12 cellular contexts compared by ENCODE assay signal in the genomic region with DNA sequence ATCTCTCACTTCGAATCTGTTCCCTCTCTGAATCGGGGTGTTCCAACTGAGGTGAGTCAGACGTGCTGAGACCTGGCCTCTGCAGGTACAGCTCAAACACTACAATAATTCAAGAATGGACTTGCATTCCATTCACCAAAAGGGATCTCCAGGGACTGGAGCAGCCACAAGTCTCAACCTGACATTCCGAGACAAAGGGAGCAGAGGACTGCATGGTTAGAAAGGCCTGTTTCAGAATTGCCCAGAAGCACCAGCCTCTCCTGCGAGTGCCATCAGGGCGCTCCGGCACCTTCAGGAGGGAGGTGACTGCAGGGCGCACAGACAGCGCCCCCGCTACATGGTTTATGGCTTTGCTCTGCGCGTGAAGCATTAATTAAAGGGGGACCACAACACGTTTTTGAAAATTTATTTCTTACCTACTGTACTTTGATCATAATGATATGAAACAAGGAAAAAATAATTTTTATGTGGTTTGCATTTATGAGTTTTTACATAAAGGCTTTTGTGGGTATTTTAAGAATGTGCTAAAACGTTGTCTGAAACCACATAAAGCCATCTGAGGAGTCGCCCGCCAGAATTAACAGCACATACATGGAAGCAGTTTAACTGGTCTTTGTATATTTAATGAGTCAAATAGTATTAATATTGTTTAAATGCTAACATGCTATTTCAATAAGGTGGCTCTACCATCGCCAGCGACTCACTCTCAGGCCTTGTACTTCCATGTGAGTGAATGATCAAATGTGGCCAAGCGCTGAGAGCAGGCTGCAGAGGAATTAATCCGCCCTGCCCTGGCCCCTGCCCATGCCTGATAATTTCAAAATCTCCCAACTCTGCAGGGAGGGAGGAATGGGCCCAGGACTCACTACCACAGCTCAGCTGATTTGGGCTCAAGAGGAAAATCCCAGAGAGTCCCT. TPM values are rescaled to one million over a fixed set of nuclear protein-coding genes. Genes with fewer than 3 reads are reported as not detected.
DNase-seq lines count a peak whose midpoint lies in the region; ATAC-seq and TF ChIP-seq lines count a peak whose summit lies in the region.
"Had no signal": no experiment of that assay in that cellular context is flagged by ENCODE, and none has a peak within 500 bp of the region (broad histone marks: within the 10 kb centered on the region; RNA-seq: fewer than 3 reads in every experiment).

No MANE protein-coding gene starts in this region.

- no peak for TF ChIP-seq POLR2A in erythroblast (IDR thresholded peaks at IDR 0.05; ENCODE audit: low read length)

- DNase-seq in CD8-positive, alpha-beta T cell: no peak
- DNase-seq in mesothelial cell of epicardium (ENCODE audit: low spot score in 2 of 2, unreplicated experiment in 2 of 2): no peak
- DNase-seq in erythroblast (lab: John Stamatoyannopoulos, UW): no peak
- DNase-seq: activated CD8-positive, alpha-beta memory T cell treated with anti-CD3 and anti-CD28 coated beads, Interleukin-2, amount 50 U/mL, for 48 hours; DND-41; hypothalamus; NCI-H524 had no signal

- no peak overlapping the region for H3K4me3 ChIP-seq in CD8-positive, alpha-beta T cell (ENCODE audit: low read depth, low read length)
- H3K4me3 ChIP-seq in HUES64 (ENCODE audit: low read length): no peak overlapping the region

- H3K27ac Mint-ChIP-seq in CD8-positive, alpha-beta T cell: peak overlapping the region; percentile 20
- H3K27ac Mint-ChIP-seq in brain (peak overlapping the region in 4 of 5 experiments; percentile 12 to 81 (median 56)), mesothelial cell of epicardium (peak overlapping the region; percentile 62)

- peak overlapping the region; percentile 5 for H3K4me3 Mint-ChIP-seq in CD8-positive, alpha-beta T cell
- H3K4me3 Mint-ChIP-seq in brain (no peak overlapping the region), mesothelial cell of epicardium (no peak overlapping the region)

- CTCF ChIA-PET in CD8-positive, alpha-beta T cell (lab: Charles Lee): interaction anchor here (1.2 to 1.4 kb wide), 2 partner anchors 17 to 292 kb away, joined by 3 to 5 read pairs; no protein-coding TSS in a partner anchor

- peaks cover 41% of the 10 kb centered on the region for H3K36me3 Mint-ChIP-seq in CD8-positive, alpha-beta T cell
- peaks cover 16% of the 10 kb centered on the region for H3K36me3 Mint-ChIP-seq in brain
- H3K36me3 Mint-ChIP-seq in mesothelial cell of epicardium: peaks cover 5% of the 10 kb centered on the region

- H3K9ac ChIP-seq in HUES64 (ENCODE audit: low read depth, low read length): peak overlapping the region; percentile 8; the same call in 1 of the 2 replicates

- H3K9me3 Mint-ChIP-seq in CD8-positive, alpha-beta T cell: no peaks in the 10 kb centered on the region
- H3K9me3 Mint-ChIP-seq in brain: no peaks in the 10 kb centered on the region
- no peaks in the 10 kb centered on the region for H3K9me3 Mint-ChIP-seq in mesothelial cell of epicardium

- H3K4me1 Mint-ChIP-seq in CD8-positive, alpha-beta T cell (ENCODE audit: low read depth): peaks cover 61% of the 10 kb centered on the region
- H3K4me1 Mint-ChIP-seq in brain (peaks cover 41% of the 10 kb centered on the region), mesothelial cell of epicardium (peaks cover 22% of the 10 kb centered on the region)

- no peak for ATAC-seq in CD8-positive, alpha-beta T cell
- ATAC-seq in HG02798 (IDR thresholded peaks at IDR 0.05; ENCODE audit: poor library complexity, unreplicated experiment) (no peak), HG02938 (IDR thresholded peaks at IDR 0.05; ENCODE audit: unreplicated experiment) (no peak), HG02884 (IDR thresholded peaks at IDR 0.05; ENCODE audit: unreplicated experiment) (no peak)

- H3K27ac ChIP-seq in CD8-positive, alpha-beta T cell (ENCODE audit: low read depth, low read length): peak overlapping the region; percentile 14
- no peak overlapping the region for H3K27ac ChIP-seq in HUES64 (ENCODE audit: low read depth, low read length)

- POLR2A ChIA-PET in CD8-positive, alpha-beta T cell (lab: Charles Lee): interaction anchor here (0.7 kb wide), 1 partner anchor 300 kb away, joined by 3 read pairs; no protein-coding TSS in a partner anchor

- no peaks in the 10 kb centered on the region for H3K27me3 Mint-ChIP-seq in CD8-positive, alpha-beta T cell (ENCODE audit: low read depth)
- no peaks in the 10 kb centered on the region for H3K27me3 Mint-ChIP-seq in brain
- H3K27me3 Mint-ChIP-seq in mesothelial cell of epicardium (ENCODE audit: low read depth): no peaks in the 10 kb centered on the region

- TF ChIP-seq CTCF in CD8-positive, alpha-beta T cell (IDR thresholded peaks at IDR 0.05): no peak
- TF ChIP-seq CTCF in brain (conservative IDR thresholded peaks at IDR 0.05) (no peak), mesothelial cell of epicardium (IDR thresholded peaks at IDR 0.05; ENCODE audit: unreplicated experiment) (no peak)

- H3K4me1 ChIP-seq in CD8-positive, alpha-beta T cell (ENCODE audit: insufficient read depth, low read length): peaks cover 34% of the 10 kb centered on the region
- H3K4me1 ChIP-seq in HUES64 (ENCODE audit: insufficient read depth, low read length): peaks cover 7% of the 10 kb centered on the region; the same call in 1 of the 2 replicates

- intact Hi-C loops in CD8-positive, alpha-beta T cell (cut with DNase I, micrococcal nuclease): no loop called here

- H3K27me3 ChIP-seq in CD8-positive, alpha-beta T cell (ENCODE audit: insufficient read depth, low read length): no peaks in the 10 kb centered on the region
- H3K27me3 ChIP-seq in HUES64 (ENCODE audit: insufficient read depth, low read length): no peaks in the 10 kb centered on the region

- H3K9me3 ChIP-seq in CD8-positive, alpha-beta T cell (ENCODE audit: low read length): no peaks in the 10 kb centered on the region
- H3K9me3 ChIP-seq in HUES64 (ENCODE audit: insufficient read depth, low read depth, low read length): no peaks in the 10 kb centered on the region

- 90% methylated on average over 19 of the region's 20 CpGs for WGBS in HUES64

- peaks cover 6% of the 10 kb centered on the region for H3K36me3 ChIP-seq in CD8-positive, alpha-beta T cell (ENCODE audit: insufficient read depth, low read length)
- H3K36me3 ChIP-seq in HUES64 (ENCODE audit: insufficient read depth, low read length): peaks cover 12% of the 10 kb centered on the region

RNA-seq across cellular contexts. Expression of gene SLC66A1, which starts 49.4 kb away (rescaled TPM):
- total RNA-seq in CD8-positive, alpha-beta T cell: 1 to 10 TPM; 1.3 to 2.1 TPM
- polyA plus RNA-seq in HUES64 (2013, experiment 1 of 2): 16.4 TPM
- polyA plus RNA-seq in HUES64 (2013, experiment 2 of 2): 14.8 TPM
- polyA plus RNA-seq in brain (ENCODE audit: insufficient read depth, low read depth, low replicate concordance): 19.9 TPM
- total RNA-seq in mesothelial cell of epicardium: 20.7 to 23.3 TPM (median 20.9 TPM) in 3 replicates

RNA-seq across cellular contexts. Expression of gene AKR7A2, which starts 49.5 kb away (rescaled TPM):
- 1 to 10 TPM; 7.9 to 8.1 TPM for total RNA-seq in CD8-positive, alpha-beta T cell
- polyA plus RNA-seq in HUES64 (2013, experiment 1 of 2): 31.5 TPM
- 36.6 TPM for polyA plus RNA-seq in HUES64 (2013, experiment 2 of 2)
- 136 TPM for polyA plus RNA-seq in brain (ENCODE audit: insufficient read depth, low read depth, low replicate concordance)
- total RNA-seq in mesothelial cell of epicardium: 52.7 to 56.0 TPM (median 53.7 TPM) in 3 replicates
